2 cellular contexts compared by ENCODE assay signal in genomic region chr15:77939851-77940250, GRCh38.
TF ChIP-seq lines count a peak whose summit lies in the region.

No MANE protein-coding gene starts in this region.

TF ChIP-seq in HepG2, 621 proteins besides CTCF, POLR2A, EP300 and RAD21 (continued from another document):
- TF ChIP-seq NR2F2 (IDR thresholded peaks at IDR 0.05; ENCODE audit: borderline replicate concordance, low read depth): 0 out of 2 replicates have a peak, but pooled peaks have one; percentile 18
- TF ChIP-seq, protein P1, sequence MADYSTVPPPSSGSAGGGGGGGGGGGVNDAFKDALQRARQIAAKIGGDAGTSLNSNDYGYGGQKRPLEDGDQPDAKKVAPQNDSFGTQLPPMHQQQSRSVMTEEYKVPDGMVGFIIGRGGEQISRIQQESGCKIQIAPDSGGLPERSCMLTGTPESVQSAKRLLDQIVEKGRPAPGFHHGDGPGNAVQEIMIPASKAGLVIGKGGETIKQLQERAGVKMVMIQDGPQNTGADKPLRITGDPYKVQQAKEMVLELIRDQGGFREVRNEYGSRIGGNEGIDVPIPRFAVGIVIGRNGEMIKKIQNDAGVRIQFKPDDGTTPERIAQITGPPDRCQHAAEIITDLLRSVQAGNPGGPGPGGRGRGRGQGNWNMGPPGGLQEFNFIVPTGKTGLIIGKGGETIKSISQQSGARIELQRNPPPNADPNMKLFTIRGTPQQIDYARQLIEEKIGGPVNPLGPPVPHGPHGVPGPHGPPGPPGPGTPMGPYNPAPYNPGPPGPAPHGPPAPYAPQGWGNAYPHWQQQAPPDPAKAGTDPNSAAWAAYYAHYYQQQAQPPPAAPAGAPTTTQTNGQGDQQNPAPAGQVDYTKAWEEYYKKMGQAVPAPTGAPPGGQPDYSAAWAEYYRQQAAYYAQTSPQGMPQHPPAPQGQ (CRISPR knock-in tag; IDR thresholded peaks at IDR 0.05; ENCODE audit: borderline replicate concordance): no peak
- no peak for TF ChIP-seq SP1 (IDR thresholded peaks at IDR 0.05)
- TF ChIP-seq SP1 (CRISPR knock-in tag; IDR thresholded peaks at IDR 0.05): no peak
- TF ChIP-seq SNRNP70 (IDR thresholded peaks at IDR 0.05; ENCODE audit: low read depth, low read length): no peak
TF ChIP-seq in HepG2: peak in this region for 2.

TF ChIP-seq in HEK293, 187 proteins besides CTCF, POLR2A, EP300 and RAD21 (continued from another document):
- TF ChIP-seq ZNF555 (tag by site-specific recombination; conservative IDR thresholded peaks at IDR 0.05): no peak
- TF ChIP-seq EGR2 (tag by site-specific recombination; IDR thresholded peaks at IDR 0.05; ENCODE audit: low read depth): 0 out of 2 replicates have a peak, but pooled peaks have one; percentile 46
- no peak for TF ChIP-seq ZNF157 (tag by site-specific recombination; IDR thresholded peaks at IDR 0.05)
- TF ChIP-seq, protein P2, sequence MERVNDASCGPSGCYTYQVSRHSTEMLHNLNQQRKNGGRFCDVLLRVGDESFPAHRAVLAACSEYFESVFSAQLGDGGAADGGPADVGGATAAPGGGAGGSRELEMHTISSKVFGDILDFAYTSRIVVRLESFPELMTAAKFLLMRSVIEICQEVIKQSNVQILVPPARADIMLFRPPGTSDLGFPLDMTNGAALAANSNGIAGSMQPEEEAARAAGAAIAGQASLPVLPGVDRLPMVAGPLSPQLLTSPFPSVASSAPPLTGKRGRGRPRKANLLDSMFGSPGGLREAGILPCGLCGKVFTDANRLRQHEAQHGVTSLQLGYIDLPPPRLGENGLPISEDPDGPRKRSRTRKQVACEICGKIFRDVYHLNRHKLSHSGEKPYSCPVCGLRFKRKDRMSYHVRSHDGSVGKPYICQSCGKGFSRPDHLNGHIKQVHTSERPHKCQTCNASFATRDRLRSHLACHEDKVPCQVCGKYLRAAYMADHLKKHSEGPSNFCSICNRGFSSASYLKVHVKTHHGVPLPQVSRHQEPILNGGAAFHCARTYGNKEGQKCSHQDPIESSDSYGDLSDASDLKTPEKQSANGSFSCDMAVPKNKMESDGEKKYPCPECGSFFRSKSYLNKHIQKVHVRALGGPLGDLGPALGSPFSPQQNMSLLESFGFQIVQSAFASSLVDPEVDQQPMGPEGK (tag by site-specific recombination; IDR thresholded peaks at IDR 0.05): no peak
- peak; percentile 31; the same call in 1 of the 2 replicates for TF ChIP-seq ZFHX2 (tag by site-specific recombination; conservative IDR thresholded peaks at IDR 0.05)
